ENCODE assay signal across 8 cellular contexts in the genomic region with DNA sequence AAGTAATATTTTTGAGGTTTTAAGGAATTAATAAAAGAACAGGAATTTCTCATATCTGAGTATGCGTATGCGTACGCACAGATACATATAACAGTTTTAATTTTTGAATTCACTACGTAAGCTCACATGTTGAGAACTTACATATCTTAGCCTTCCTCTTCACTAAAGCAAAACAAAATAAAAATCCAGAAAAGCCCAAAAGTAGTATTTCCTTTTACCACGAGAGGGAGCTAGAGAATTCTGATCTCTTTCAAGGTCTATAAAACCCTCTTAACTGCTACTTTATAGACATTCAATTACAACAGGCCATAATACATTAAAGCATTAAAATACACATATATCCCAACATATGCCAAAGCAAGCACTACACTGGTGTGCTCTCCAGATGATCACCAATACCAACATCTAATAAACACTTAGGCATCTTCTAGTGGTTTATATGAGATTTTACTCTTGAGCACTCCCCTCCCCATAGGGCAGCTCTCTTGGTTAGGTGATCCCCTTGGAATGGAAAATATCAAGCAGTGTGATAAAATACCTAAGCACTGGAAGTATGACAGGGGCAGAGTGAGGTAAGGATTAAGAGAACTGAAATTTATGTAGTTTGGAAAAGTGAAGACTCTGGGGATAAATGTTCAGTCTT.
A peak's percentile ranks its signal among the peaks of the same experiment; 100 is the strongest.
DNase-seq lines count a peak whose midpoint lies in the region; ATAC-seq, FAIRE-seq and TF ChIP-seq lines count a peak whose summit lies in the region.

No MANE protein-coding gene starts in this region.

- no peak overlapping the region for H3K9ac ChIP-seq in neural progenitor cell

- H3K27ac ChIP-seq in neural progenitor cell: no peak overlapping the region

- no peaks in the 10 kb centered on the region for H3K36me3 Mint-ChIP-seq in neural progenitor cell

- DNase-seq in EL (peak; percentile 58), LNCaP clone FGC (ENCODE audit: low read depth) (peak; percentile 66), RKO (ENCODE audit: low spot score) (peak; percentile 65), neural progenitor cell (ENCODE audit: low spot score) (peak; percentile 51), epidermal melanocyte (ENCODE audit: insufficient read length, low spot score) (no peak)

- H3F3A ChIP-seq in neural progenitor cell (ENCODE audit: low read depth): no peaks in the 10 kb centered on the region

- TF ChIP-seq CTCF in LNCaP clone FGC (IDR thresholded peaks at IDR 0.05; ENCODE audit: control insufficient read depth, extremely low read depth, insufficient read depth) (peak; percentile 61), neural progenitor cell (IDR thresholded peaks at IDR 0.05) (peak; percentile 88)

- H3K27me3 Mint-ChIP-seq in neural progenitor cell (ENCODE audit: insufficient read depth, low read depth): peaks cover 15% of the 10 kb centered on the region

- ATAC-seq in GM19463 (IDR thresholded peaks at IDR 0.05; ENCODE audit: unreplicated experiment) (no peak), GM18505 (IDR thresholded peaks at IDR 0.05; ENCODE audit: unreplicated experiment) (no peak)

- no peaks in the 10 kb centered on the region for H3K4me1 ChIP-seq in neural progenitor cell

- no peak overlapping the region for H3K4me2 ChIP-seq in neural progenitor cell

- H3K4me3 ChIP-seq in LNCaP clone FGC (ENCODE audit: low read depth, low read length) (no peak overlapping the region), neural progenitor cell (no peak overlapping the region)

- H3K27me3 ChIP-seq in neural progenitor cell: peaks cover 100% of the 10 kb centered on the region

- H3K9me3 ChIP-seq in neural progenitor cell (ENCODE audit: low read depth): no peaks in the 10 kb centered on the region

- H3K9me3 Mint-ChIP-seq in neural progenitor cell: no peaks in the 10 kb centered on the region

- no peaks in the 10 kb centered on the region for H3K79me2 ChIP-seq in neural progenitor cell (ENCODE audit: low read depth)

- no peaks in the 10 kb centered on the region for H3K4me1 Mint-ChIP-seq in neural progenitor cell

- no peak for TF ChIP-seq POLR2A in GM18505 (IDR thresholded peaks at IDR 0.05; ENCODE audit: borderline replicate concordance, extremely low read depth, insufficient read depth, insufficient read length)

- no peak overlapping the region for H2AFZ ChIP-seq in neural progenitor cell (replicated peaks)

- no peaks in the 10 kb centered on the region for H4K20me1 ChIP-seq in neural progenitor cell (ENCODE audit: low read depth)

- H3K36me3 ChIP-seq in neural progenitor cell: no peaks in the 10 kb centered on the region

- peak; percentile 78 for FAIRE-seq in endometrium (lab: Jason Lieb, UNC)

- H3K4me3 Mint-ChIP-seq in neural progenitor cell: no peak overlapping the region

- no peak overlapping the region for H3K27ac Mint-ChIP-seq in neural progenitor cell
